ENCODE assay signal across 30 cellular contexts in the genomic region with DNA sequence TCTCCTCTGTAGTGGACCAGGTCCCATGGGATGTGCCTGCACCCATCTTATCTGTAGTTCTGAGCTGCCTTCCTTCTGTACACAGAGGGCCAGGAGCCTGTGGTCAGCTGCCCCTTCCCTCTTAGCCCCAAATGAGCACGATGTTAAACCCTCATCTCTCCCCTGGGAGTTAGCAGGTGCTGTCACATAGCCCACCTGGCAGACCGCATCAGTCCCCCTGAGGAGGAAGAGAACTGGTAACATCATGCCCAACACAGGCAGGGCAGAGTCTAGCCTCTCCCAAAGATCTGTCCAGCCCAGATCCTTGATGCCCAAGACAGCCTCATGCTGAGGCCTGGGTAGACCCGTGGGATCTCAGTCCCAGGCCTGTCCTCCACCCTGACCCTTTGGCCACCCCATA. TPM values are rescaled to one million over a fixed set of nuclear protein-coding genes. Genes with fewer than 3 reads are reported as not detected.
"Had no signal": no experiment of that assay in that cellular context is flagged by ENCODE, and none has a peak within 500 bp of the region (broad histone marks: within the 10 kb centered on the region; RNA-seq: fewer than 3 reads in every experiment).

No MANE protein-coding gene starts in this region.

- H3K4me1 ChIP-seq: breast epithelium, foreskin keratinocyte, psoas muscle had no signal

- H3K9me3 ChIP-seq: breast epithelium, esophagus muscularis mucosa, pancreas, psoas muscle, right atrium auricular region, thoracic aorta had no signal

- H2AFZ ChIP-seq: hepatocyte had no signal

- H3K36me3 ChIP-seq: breast epithelium, pancreas, right atrium auricular region, thoracic aorta, WERI-Rb-1 had no signal

- H3K27me3 ChIP-seq: breast epithelium, esophagus muscularis mucosa, hepatocyte, pancreas, right atrium auricular region had no signal

- DNase-seq: activated CD4-positive, alpha-beta memory T cell treated with anti-CD3 and anti-CD28 coated beads for 36 hours; activated CD4-positive, alpha-beta T cell treated with anti-CD3 and anti-CD28 coated beads, Interleukin-2, amount 10 ng/mL, durations not matched to agents 24 days and 14 days; activated CD8-positive, alpha-beta memory T cell treated with anti-CD3 and anti-CD28 coated beads, Interleukin-2, amount 50 U/mL, for 4 hours; activated gamma-delta T cell; activated naive CD4-positive, alpha-beta T cell treated with anti-CD3 and anti-CD28 coated beads, Interleukin-2, amount 50 U/mL, for 16 hours; activated T-cell treated with anti-CD3 and anti-CD28 coated beads, Interleukin-2, amount 50 U/mL, for 1 hour; amniotic stem cell; central memory CD4-positive, alpha-beta T cell; endodermal cell; foreskin keratinocyte; islet precursor cell; midbrain; naive thymus-derived CD4-positive, alpha-beta T cell; psoas muscle; stimulated activated CD4-positive, alpha-beta T cell treated with anti-CD3 and anti-CD28 coated beads, Interleukin-2, amount 100 ng/mL, for 48 hours; stimulated activated naive CD8-positive, alpha-beta T cell treated with anti-CD3 and anti-CD28 coated beads, Interleukin-15, Interleukin-2, amounts not matched to agents 100 U/mL and 50 U/mL, for 24 hours; T-helper 17 cell; T1000; WERI-Rb-1 had no signal

- H3K4me3 ChIP-seq: esophagus muscularis mucosa, hepatocyte, pancreas, psoas muscle, thoracic aorta had no signal

- H3K36me3 Mint-ChIP-seq: activated CD4-positive, alpha-beta memory T cell treated with anti-CD3 and anti-CD28 coated beads for 36 hours; naive thymus-derived CD4-positive, alpha-beta T cell had no signal

- H3K4me2 ChIP-seq: hepatocyte had no signal

- H3K27ac Mint-ChIP-seq: activated CD4-positive, alpha-beta memory T cell treated with anti-CD3 and anti-CD28 coated beads for 36 hours; T-helper 17 cell had no signal

- ATAC-seq: activated CD4-positive, CD25-positive, alpha-beta regulatory T cell treated with anti-CD3 and anti-CD28 coated beads, Interleukin-2, amount 50 U/mL, for 24 hours; foreskin keratinocyte; naive thymus-derived CD4-positive, alpha-beta T cell; pancreas; psoas muscle; stimulated activated naive CD8-positive, alpha-beta T cell treated with anti-CD3 and anti-CD28 coated beads, Interleukin-15, Interleukin-2, amounts not matched to agents 100 U/mL and 50 U/mL, for 24 hours; T-helper 17 cell had no signal

- H3K4me3 Mint-ChIP-seq: activated CD4-positive, alpha-beta memory T cell treated with anti-CD3 and anti-CD28 coated beads for 36 hours; activated CD4-positive, alpha-beta T cell treated with anti-CD3 and anti-CD28 coated beads, Interleukin-2, amount 10 ng/mL, durations not matched to agents 24 days and 14 days; dendritic cell treated with granulocyte-macrophage colony-stimulating factor and Interleukin-4, amounts not matched to agents 40 ng/mL and 50 ng/mL, for 4 days; endodermal cell; naive thymus-derived CD4-positive, alpha-beta T cell; T-helper 17 cell had no signal

- H3K9me3 Mint-ChIP-seq: activated CD4-positive, alpha-beta memory T cell treated with anti-CD3 and anti-CD28 coated beads for 36 hours; activated CD4-positive, alpha-beta T cell treated with anti-CD3 and anti-CD28 coated beads, Interleukin-2, amount 10 ng/mL, durations not matched to agents 24 days and 14 days; dendritic cell treated with granulocyte-macrophage colony-stimulating factor and Interleukin-4, amounts not matched to agents 40 ng/mL and 50 ng/mL, for 4 days; endodermal cell; naive thymus-derived CD4-positive, alpha-beta T cell had no signal

- H3K27ac ChIP-seq: foreskin keratinocyte, hepatocyte, pancreas, psoas muscle, right atrium auricular region, thoracic aorta, WERI-Rb-1 had no signal

RNA-seq across cellular contexts. Expression of gene TIE1, which starts 4.7 kb away (rescaled TPM):
- total RNA-seq: activated CD4-positive, alpha-beta memory T cell treated with anti-CD3 and anti-CD28 coated beads for 36 hours; foreskin keratinocyte; T-helper 17 cell had no signal
- polyA plus RNA-seq: foreskin keratinocyte; naive thymus-derived CD4-positive, alpha-beta T cell; neural cell had no signal

RNA-seq across cellular contexts. Expression of gene C1orf210, which starts 20.1 kb away (rescaled TPM):
- total RNA-seq: activated CD4-positive, alpha-beta memory T cell treated with anti-CD3 and anti-CD28 coated beads for 36 hours; activated CD4-positive, alpha-beta T cell treated with anti-CD3 and anti-CD28 coated beads, Interleukin-2, amount 10 ng/mL, durations not matched to agents 24 days and 14 days; activated CD8-positive, alpha-beta memory T cell treated with anti-CD3 and anti-CD28 coated beads for 36 hours; esophagus muscularis mucosa; naive thymus-derived CD4-positive, alpha-beta T cell; psoas muscle; right atrium auricular region; T-helper 17 cell; thoracic aorta had no signal
- polyA plus RNA-seq: naive thymus-derived CD4-positive, alpha-beta T cell; neural cell had no signal

RNA-seq across cellular contexts. Expression of gene MPL, which starts 32.2 kb away (rescaled TPM):
- total RNA-seq: activated CD4-positive, alpha-beta memory T cell treated with anti-CD3 and anti-CD28 coated beads for 36 hours; activated CD4-positive, alpha-beta T cell treated with anti-CD3 and anti-CD28 coated beads, Interleukin-2, amount 10 ng/mL, durations not matched to agents 24 days and 14 days; activated CD8-positive, alpha-beta memory T cell treated with anti-CD3 and anti-CD28 coated beads for 36 hours; breast epithelium; foreskin keratinocyte; hepatocyte; thoracic aorta had no signal
- polyA plus RNA-seq: foreskin keratinocyte; naive thymus-derived CD4-positive, alpha-beta T cell; neural cell had no signal

RNA-seq across cellular contexts. Expression of gene TMEM125, which starts 35.7 kb away (rescaled TPM):
- total RNA-seq: activated CD4-positive, alpha-beta T cell treated with anti-CD3 and anti-CD28 coated beads, Interleukin-2, amount 10 ng/mL, durations not matched to agents 24 days and 14 days; activated CD8-positive, alpha-beta memory T cell treated with anti-CD3 and anti-CD28 coated beads for 36 hours; psoas muscle; subcutaneous adipose tissue; T-helper 17 cell had no signal
- polyA plus RNA-seq: neural cell, psoas muscle had no signal

RNA-seq across cellular contexts. Expression of gene CDC20, which starts 53.3 kb away (rescaled TPM):
- polyA plus RNA-seq: naive thymus-derived CD4-positive, alpha-beta T cell had no signal
